Comparison of ENCODE assay signal across 8 cellular contexts in genomic region chr17:50152736-50153135, GRCh38. TPM values are rescaled to one million over a fixed set of nuclear protein-coding genes. Genes with fewer than 3 reads are reported as not detected.
DNase-seq lines count a peak whose midpoint lies in the region; ATAC-seq and TF ChIP-seq lines count a peak whose summit lies in the region.

No MANE protein-coding gene starts in this region.

- no peak overlapping the region for H2AFZ ChIP-seq in SU-DHL-6 (ENCODE audit: low read depth, low read length, severe bottlenecking)

- H3K9me2 ChIP-seq in DOHH2 (replicated peaks; ENCODE audit: control insufficient read depth, low read length) (no peaks in the 10 kb centered on the region), SU-DHL-6 (replicated peaks; ENCODE audit: insufficient read depth, low read length) (no peaks in the 10 kb centered on the region)

- peaks cover 16% of the 10 kb centered on the region for H3K36me3 ChIP-seq in DOHH2 (ENCODE audit: control insufficient read depth, low read length)
- no peaks in the 10 kb centered on the region for H3K36me3 ChIP-seq in SU-DHL-6 (ENCODE audit: low read length)
- H3K36me3 ChIP-seq in right atrium auricular region: no peaks in the 10 kb centered on the region

- H3K4me2 ChIP-seq in DOHH2 (ENCODE audit: low read length): peak overlapping the region; percentile 99
- H3K4me2 ChIP-seq in SU-DHL-6 (ENCODE audit: low read depth, low read length, poor library complexity, severe bottlenecking): peak overlapping the region; percentile 100

- peaks cover 12% of the 10 kb centered on the region for H3F3A ChIP-seq in DOHH2 (ENCODE audit: control insufficient read depth, insufficient read depth)
- peaks cover 9% of the 10 kb centered on the region; the same call in 1 of the 2 replicates for H3F3A ChIP-seq in SU-DHL-6 (ENCODE audit: insufficient read depth)

- peaks cover 35% of the 10 kb centered on the region for H3K79me2 ChIP-seq in DOHH2 (ENCODE audit: control insufficient read depth, low read length)
- peaks cover 25% of the 10 kb centered on the region for H3K79me2 ChIP-seq in SU-DHL-6 (ENCODE audit: insufficient read depth, low read length)

- H4K20me1 ChIP-seq in DOHH2 (ENCODE audit: control insufficient read depth, insufficient read depth, low read depth, low read length) (no peaks in the 10 kb centered on the region), SU-DHL-6 (ENCODE audit: low read depth, low read length) (no peaks in the 10 kb centered on the region)

- TF ChIP-seq CTCF in DOHH2 (IDR thresholded peaks at IDR 0.05; ENCODE audit: low read depth, low read length, poor library complexity, severe bottlenecking) (no peak), SU-DHL-6 (IDR thresholded peaks at IDR 0.05; ENCODE audit: insufficient read depth, low read length, poor library complexity, severe bottlenecking) (no peak), right atrium auricular region (IDR thresholded peaks at IDR 0.05) (no peak)

- H3K9me3 ChIP-seq in DOHH2 (ENCODE audit: control insufficient read depth, insufficient read depth, low read length) (no peaks in the 10 kb centered on the region), SU-DHL-6 (ENCODE audit: insufficient read depth, low read length) (no peaks in the 10 kb centered on the region), right atrium auricular region (no peaks in the 10 kb centered on the region)

- ATAC-seq in HG02588 (IDR thresholded peaks at IDR 0.05; ENCODE audit: unreplicated experiment): no peak

- H3K9ac ChIP-seq in SU-DHL-6 (ENCODE audit: low read length): no peak overlapping the region

- H3K4me1 ChIP-seq in DOHH2 (ENCODE audit: control insufficient read depth, low read length): peaks cover 39% of the 10 kb centered on the region
- H3K4me1 ChIP-seq in right atrium auricular region: peaks cover 0 to 67% of the 10 kb centered on the region in 2 donors

- DNase-seq in right atrium auricular region (ENCODE audit: low spot score): no peak
- no peak for DNase-seq in NCI-H146 (lab: John Stamatoyannopoulos, UW)
- DNase-seq in mesenteric fat pad (ENCODE audit: low spot score): no peak
- no peak for DNase-seq in activated T-cell treated with anti-CD3 and anti-CD28 coated beads for 4 hours

- H3K27me3 ChIP-seq in DOHH2 (ENCODE audit: control insufficient read depth, low read length): no peaks in the 10 kb centered on the region
- H3K27me3 ChIP-seq in SU-DHL-6 (ENCODE audit: low read length): no peaks in the 10 kb centered on the region
- no peaks in the 10 kb centered on the region for H3K27me3 ChIP-seq in right atrium auricular region

- H3K27ac ChIP-seq in DOHH2 (ENCODE audit: low read depth, low read length) (no peak overlapping the region), SU-DHL-6 (ENCODE audit: low read depth, low read length) (0 out of 2 replicates have a peak overlapping the region, but pooled peaks have one; percentile 48), right atrium auricular region (peak overlapping the region; percentile 94 to 95), skin epidermis (peak overlapping the region in 19 of 21 experiments; percentile 56 to 99 (median 93))

- H3K4me3 ChIP-seq in DOHH2 (ENCODE audit: low read length): peak overlapping the region; percentile 90
- no peak overlapping the region for H3K4me3 ChIP-seq in SU-DHL-6 (ENCODE audit: insufficient read depth, low read length, poor library complexity, severe bottlenecking)
- peak overlapping the region in 1 of 2 donors; percentile 87 for H3K4me3 ChIP-seq in right atrium auricular region
- H3K4me3 ChIP-seq in skin epidermis: peak overlapping the region in 1 of 7 experiments; percentile 92

RNA-seq across cellular contexts. Expression of gene PPP1R9B, which starts 2.3 kb away (rescaled TPM):
- total RNA-seq in right atrium auricular region (10 to 100 TPM; 16.9 to 24.2 TPM), mesenteric fat pad (56.5 TPM)

RNA-seq across cellular contexts. Expression of gene SGCA, which starts 13.1 kb away (rescaled TPM):
- total RNA-seq in right atrium auricular region: 100 to 1,000 TPM; 120 to 207 TPM
- total RNA-seq in mesenteric fat pad: 0.32 TPM

RNA-seq across cellular contexts. Expression of gene SAMD14, which starts 22.8 kb away (rescaled TPM):
- total RNA-seq in right atrium auricular region: 1 to 10 TPM in 1 of 2 donors, under 1 TPM in 1; 0.78 to 1.1 TPM
- total RNA-seq in mesenteric fat pad: 1.4 TPM

RNA-seq across cellular contexts. Expression of gene COL1A1, which starts 48.7 kb away (rescaled TPM):
- 100 to 1,000 TPM in 1 of 2 donors, 10 to 100 TPM in 1; 19.8 to 180 TPM for total RNA-seq in right atrium auricular region
- total RNA-seq in mesenteric fat pad: 309 TPM

RNA-seq across cellular contexts. Expression of gene PDK2, which starts 57.6 kb away (rescaled TPM):
- total RNA-seq in right atrium auricular region (100 to 1,000 TPM; 186 to 214 TPM), mesenteric fat pad (41.9 TPM)

Comparison
In these comparisons a context has a peak if more than half of its experiments do, and no peak if none do; other contexts are left out.
1. RNA of gene SGCA, which starts 13.1 kb away (total RNA-seq): 120 to 207 TPM in right atrium auricular region; 0.32 TPM in mesenteric fat pad (single experiment); every median in the first group is over 10 times any median in the second.